In the genomic region with DNA sequence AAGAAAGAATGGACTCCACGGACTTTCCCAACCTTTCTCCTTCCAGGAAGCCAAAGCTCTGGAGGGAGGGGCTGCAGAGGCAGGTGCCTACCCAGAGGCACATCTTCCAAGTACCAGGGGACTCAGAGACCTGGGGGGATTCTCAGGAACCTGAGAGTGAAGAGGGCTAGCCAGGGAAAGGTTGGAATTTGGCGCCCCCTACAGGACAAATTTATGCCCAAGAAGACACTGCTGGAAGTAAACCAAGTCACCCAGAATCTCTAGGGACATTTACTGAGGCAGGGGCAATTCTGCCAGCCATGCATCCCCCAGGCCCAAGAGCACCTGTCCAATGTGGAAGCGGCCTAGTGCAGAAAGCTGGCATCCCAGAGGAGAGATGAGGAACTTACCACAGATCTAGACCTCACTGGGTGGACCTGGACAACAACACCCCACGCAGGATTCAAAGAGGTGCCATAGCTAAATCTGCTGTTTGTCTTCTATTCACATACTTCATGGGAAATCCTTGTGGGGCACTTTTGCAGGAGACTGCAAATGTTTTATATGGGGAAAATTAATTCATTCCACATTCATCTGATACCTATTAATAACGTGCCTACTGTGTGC, we compare ENCODE assay signal across 9 cellular contexts. TPM values are rescaled to one million over a fixed set of nuclear protein-coding genes. Genes with fewer than 3 reads are reported as not detected.
A peak's percentile ranks its signal among the peaks of the same experiment; 100 is the strongest.
DNase-seq lines count a peak whose midpoint lies in the region; ATAC-seq, FAIRE-seq and TF ChIP-seq lines count a peak whose summit lies in the region.
"Had no signal": no experiment of that assay in that cellular context is flagged by ENCODE, and none has a peak within 500 bp of the region (broad histone marks: within the 10 kb centered on the region; RNA-seq: fewer than 3 reads in every experiment).

No MANE protein-coding gene starts in this region.

- no peaks in the 10 kb centered on the region for H3K36me3 ChIP-seq in GM12878 (ENCODE audit: control insufficient read depth in 2 of 2, insufficient read depth in 2 of 2, low read length in 1 of 2)
- H3K36me3 ChIP-seq in left lung, result no peaks in the 10 kb centered on the region
- H3K36me3 ChIP-seq: BLaER1 treated with 17β-estradiol and CSF1 and Interleukin-3, amounts not matched to agents 10 nM and 100 nM had no signal

- no peaks in the 10 kb centered on the region for H3K27me3 Mint-ChIP-seq in stimulated activated naive CD8-positive, alpha-beta T cell treated with anti-CD3 and anti-CD28 coated beads, Interleukin-15, amount 100 ng/mL, for 72 hours

- TF ChIP-seq RAD21 in GM12878 (IDR thresholded peaks at IDR 0.05; ENCODE audit: insufficient read depth, low read depth, low read length), result peak; percentile 70

- H3K9me3 ChIP-seq in GM12878 (replicated peaks; ENCODE audit: control insufficient read depth, insufficient read depth, low read length), result no peaks in the 10 kb centered on the region
- no peaks in the 10 kb centered on the region for H3K9me3 ChIP-seq in left lung

- TF ChIP-seq CTCF in GM12878 (IDR thresholded peaks at IDR 0.05 in 2 of 3, conservative IDR thresholded peaks at IDR 0.05 in 1 of 3; ENCODE audit: control insufficient read depth in 2 of 3, extremely low read depth in 1 of 3, insufficient read depth in 1 of 3, low read depth in 3 of 3, low read length in 3 of 3), result peak; percentile 69 to 78 (median 71)
- TF ChIP-seq CTCF in left lung (IDR thresholded peaks at IDR 0.05), result peak; percentile 67 to 69

- no peaks in the 10 kb centered on the region for H4K20me1 ChIP-seq in GM12878 (ENCODE audit: control insufficient read depth, insufficient read depth)
- H4K20me1 ChIP-seq: BLaER1 treated with 17β-estradiol and CSF1 and Interleukin-3, amounts not matched to agents 10 nM and 100 nM had no signal

- ATAC-seq in HG02884 (IDR thresholded peaks at IDR 0.05; ENCODE audit: unreplicated experiment) (peak; percentile 55), GM12878 (peak; percentile 92), left lung (peak; percentile 47), HG02763 (IDR thresholded peaks at IDR 0.05; ENCODE audit: unreplicated experiment) (no peak)
- ATAC-seq in stimulated activated naive CD8-positive, alpha-beta T cell treated with anti-CD3 and anti-CD28 coated beads, Interleukin-15, amount 100 ng/mL, for 72 hours, result peak; percentile 57

- no TSS peak for BruUV-seq in GM12878 (replicated peaks; lab: Mats Ljungman, UMichigan)

- H3K79me2 ChIP-seq in GM12878 (ENCODE audit: control insufficient read depth, insufficient read depth, low read length), result no peaks in the 10 kb centered on the region

- WGBS in GM12878 (ENCODE audit: insufficient coverage, insufficient replicate concordance, low lambda C conversion rate, missing lambda C conversion rate), result 20% methylated on average over 5 of the region's 5 CpGs

- CTCF ChIA-PET in GM12878 (lab: Yijun Ruan, JAX), result interaction anchor here (0.7 to 4.0 kb wide), 13 partner anchors 21 to 292 kb away, joined by 3 to 59 read pairs (median 4); no protein-coding TSS in a partner anchor

- no peak overlapping the region for H3K4me2 ChIP-seq in GM12878 (ENCODE audit: control insufficient read depth, insufficient read depth)
- H3K4me2 ChIP-seq: BLaER1 treated with 17β-estradiol and CSF1 and Interleukin-3, amounts not matched to agents 10 nM and 100 nM had no signal

- SMC1A ChIA-PET in GM12878 (lab: Charles Lee; ENCODE audit: uncharacterized antibody, unreplicated experiment), result interaction anchor here (0.9 to 3.5 kb wide), 4 partner anchors 161 to 267 kb away, joined by 3 to 28 read pairs (median 3); no protein-coding TSS in a partner anchor

- H3K4me3 ChIP-seq in GM12878, result no peak overlapping the region
- no peak overlapping the region for H3K4me3 ChIP-seq in left lung
- H3K4me3 ChIP-seq: BLaER1 treated with 17β-estradiol and CSF1 and Interleukin-3, amounts not matched to agents 10 nM and 100 nM had no signal

- intact Hi-C loops in GM12878 (cut with micrococcal nuclease; ENCODE audit: unreplicated experiment) (loop anchor here (1.0 to 10.0 kb wide), 2 partner anchors 263 to 392 kb away; no protein-coding TSS in a partner anchor), left lung (cut with DNase I) (no loop called here)

- no peak overlapping the region for H3K9ac ChIP-seq in GM12878 (ENCODE audit: control insufficient read depth, insufficient read depth, low read length)
- H3K9ac ChIP-seq: BLaER1 treated with 17β-estradiol and CSF1 and Interleukin-3, amounts not matched to agents 10 nM and 100 nM had no signal

- H3K27ac ChIP-seq in GM12878 (ENCODE audit: control insufficient read depth, insufficient read depth) (no peak overlapping the region), left lung (no peak overlapping the region)
- H3K27ac ChIP-seq: BLaER1 treated with 17β-estradiol and CSF1 and Interleukin-3, amounts not matched to agents 10 nM and 100 nM had no signal

- TF ChIP-seq EP300 in GM12878 (IDR thresholded peaks at IDR 0.05; ENCODE audit: borderline replicate concordance in 1 of 2, control insufficient read depth in 1 of 2, low read depth in 2 of 2, low read length in 2 of 2), result no peak

- DNase-seq in NCI-H1436 (lab: John Stamatoyannopoulos, UW), result peak; percentile 26
- DNase-seq in NCI-H1436 treated with DMSO at 0.1 percent for 48 hours (lab: John Stamatoyannopoulos, UW), result no peak
- peak; percentile 17 for DNase-seq in RKO (ENCODE audit: low spot score)
- no peak for DNase-seq in GM12878 (ENCODE audit: low read depth, low spot score)
- DNase-seq in left lung, result no peak
- DNase-seq in stimulated activated naive CD8-positive, alpha-beta T cell treated with anti-CD3 and anti-CD28 coated beads, Interleukin-15, amount 100 ng/mL, for 72 hours, result peak; percentile 43 to 53

- H3K4me1 Mint-ChIP-seq in stimulated activated naive CD8-positive, alpha-beta T cell treated with anti-CD3 and anti-CD28 coated beads, Interleukin-15, amount 100 ng/mL, for 72 hours, result no peaks in the 10 kb centered on the region

- H3K4me1 ChIP-seq in GM12878 (ENCODE audit: control insufficient read depth, insufficient read depth, low read length) (no peaks in the 10 kb centered on the region), left lung (peaks cover 0 to 13% of the 10 kb centered on the region in 2 donors)

- H3K27ac Mint-ChIP-seq in stimulated activated naive CD8-positive, alpha-beta T cell treated with anti-CD3 and anti-CD28 coated beads, Interleukin-15, amount 100 ng/mL, for 72 hours, result no peak overlapping the region

- in situ Hi-C loops in GM12878 (cut with MboI), result loop anchor here (5.0 kb wide), 1 partner anchor 265 kb away; no protein-coding TSS in a partner anchor

- H3K27me3 ChIP-seq in GM12878 (replicated peaks in 1 of 2; ENCODE audit: control insufficient read depth in 2 of 2, insufficient read depth in 2 of 2, low read length in 1 of 2) (no peaks in the 10 kb centered on the region), left lung (no peaks in the 10 kb centered on the region)
- H3K27me3 ChIP-seq: BLaER1 treated with 17β-estradiol and CSF1 and Interleukin-3, amounts not matched to agents 10 nM and 100 nM had no signal

- no peak overlapping the region for H2AFZ ChIP-seq in GM12878 (ENCODE audit: control insufficient read depth, low read depth, low read length)

- no peak for TF ChIP-seq POLR2A in GM12878 (IDR thresholded peaks at IDR 0.05; ENCODE audit: low read depth, low read length)

- H3K9me3 Mint-ChIP-seq in stimulated activated naive CD8-positive, alpha-beta T cell treated with anti-CD3 and anti-CD28 coated beads, Interleukin-15, amount 100 ng/mL, for 72 hours, result no peaks in the 10 kb centered on the region

- RAD21 ChIA-PET in GM12878 (lab: Charles Lee; ENCODE audit: unreplicated experiment), result interaction anchor here (1.5 to 2.1 kb wide), 2 partner anchors 53 to 262 kb away, joined by 6 to 7 read pairs; no protein-coding TSS in a partner anchor

- FAIRE-seq in GM12878 (lab: Jason Lieb, UNC), result peak; percentile 81

- POLR2A ChIA-PET in GM12878 (lab: Charles Lee), result no interaction called here

- H3K4me3 Mint-ChIP-seq in stimulated activated naive CD8-positive, alpha-beta T cell treated with anti-CD3 and anti-CD28 coated beads, Interleukin-15, amount 100 ng/mL, for 72 hours, result no peak overlapping the region

RNA-seq across cellular contexts. Expression of gene IDNK, which starts 25.9 kb away (rescaled TPM):
- 4.3 and 5.1 TPM in 2 replicates for total RNA-seq in GM12878 (2013; cell fraction: nucleolus; rRNA removed)
- total RNA-seq in GM12878 (2014; rRNA removed) (10.6 and 12.0 TPM in 2 replicates), GM12878 (2014; rRNA removed; fragmentation: Illumina TruSeq; extraction: Trizol) (8.5 and 11.1 TPM in 2 replicates), GM12878 (2021) (7.0 and 7.7 TPM in 2 replicates), left lung (1 to 10 TPM; 3.7 to 4.8 TPM)
- 11.5 TPM for polyA plus RNA-seq in GM12878 (2011; ENCODE audit: low read depth)
- polyA plus RNA-seq in GM12878 (2011; rRNA removed) (8.9 and 14.2 TPM in 2 replicates), GM12878 (2014; fragmentation: Illumina TruSeq; extraction: Trizol) (10.6 and 15.2 TPM in 2 replicates), GM12878 (2014; fragmentation: Nextera tagmentation; extraction: Ambion mirVana) (1 to 10 TPM; 8.7 to 8.9 TPM), GM12878 (2014; rRNA removed) (11.0 TPM in 2 replicates), GM12878 (2016; fragmentation: Nextera tagmentation; extraction: Ambion mirVana) (10 to 100 TPM; 18.3 to 19.1 TPM)
- 5.7 and 5.8 TPM in 2 replicates for polyA plus RNA-seq in GM12878 (2011; cell fraction: cytosol; rRNA removed)
- 3.8 and 4.7 TPM in 2 replicates for polyA plus RNA-seq in GM12878 (2011; cell fraction: nucleus; rRNA removed)
- polyA plus RNA-seq in GM12878 (2012), result 10.4 and 10.9 TPM in 2 replicates
- 2.2 and 3.0 TPM in 2 replicates for polyA minus RNA-seq in GM12878 (2011; rRNA and poly(A)+ RNA removed)
- not detected in 2 replicates for polyA minus RNA-seq in GM12878 (2011; cell fraction: cytosol; rRNA and poly(A)+ RNA removed)
- 1.7 and 3.1 TPM in 2 replicates for polyA minus RNA-seq in GM12878 (2011; cell fraction: nucleus; rRNA and poly(A)+ RNA removed)

RNA-seq across cellular contexts. Expression of gene FRMD3, which starts 58.8 kb away (rescaled TPM):
- 3.1 and 3.4 TPM in 2 replicates for total RNA-seq in GM12878 (2013; cell fraction: nucleolus; rRNA removed)
- total RNA-seq in GM12878 (2014; rRNA removed) (0.11 and 0.28 TPM in 2 replicates), GM12878 (2014; rRNA removed; fragmentation: Illumina TruSeq; extraction: Trizol) (0.14 and 0.22 TPM in 2 replicates), GM12878 (2021) (0.21 and 0.29 TPM in 2 replicates), left lung (1 to 10 TPM; 1.0 to 3.7 TPM)
- polyA plus RNA-seq in GM12878 (2011; ENCODE audit: low read depth), result 0.07 TPM
- polyA plus RNA-seq in GM12878 (2011; rRNA removed) (0.68 and 1.1 TPM in 2 replicates), GM12878 (2014; fragmentation: Illumina TruSeq; extraction: Trizol) (0.10 and 0.38 TPM in 2 replicates), GM12878 (2014; fragmentation: Nextera tagmentation; extraction: Ambion mirVana) (under 1 TPM in 1 of 2 experiments, not detected in 1; 0.04 TPM), GM12878 (2014; rRNA removed) (0.10 and 0.18 TPM in 2 replicates), GM12878 (2016; fragmentation: Nextera tagmentation; extraction: Ambion mirVana) (under 1 TPM; 0.09 to 0.29 TPM)
- 0.39 and 0.64 TPM in 2 replicates for polyA plus RNA-seq in GM12878 (2011; cell fraction: cytosol; rRNA removed)
- 0.51 and 0.79 TPM in 2 replicates for polyA plus RNA-seq in GM12878 (2011; cell fraction: nucleus; rRNA removed)
- 0.11 and 0.31 TPM in 2 replicates for polyA plus RNA-seq in GM12878 (2012)
- 2.9 and 3.4 TPM in 2 replicates for polyA minus RNA-seq in GM12878 (2011; rRNA and poly(A)+ RNA removed)
- polyA minus RNA-seq in GM12878 (2011; cell fraction: cytosol; rRNA and poly(A)+ RNA removed), result 0.40 and 0.73 TPM in 2 replicates
- polyA minus RNA-seq in GM12878 (2011; cell fraction: nucleus; rRNA and poly(A)+ RNA removed), result 1.8 and 3.2 TPM in 2 replicates

Comparison
In these comparisons a context has a peak if more than half of its experiments do, and no peak if none do; other contexts are left out.
1. DNase-seq: peak in NCI-H1436 (single experiment), RKO (single experiment) and stimulated activated naive CD8-positive, alpha-beta T cell treated with anti-CD3 and anti-CD28 coated beads, Interleukin-15, amount 100 ng/mL, for 72 hours (2 of 2); none in NCI-H1436 treated with DMSO at 0.1 percent for 48 hours (single experiment), GM12878 (single experiment) and left lung (0 of 2).